Comparison of ENCODE assay signal across 16 cellular contexts in genomic region chr14:54609576-54609975, GRCh38. TPM values are rescaled to one million over a fixed set of nuclear protein-coding genes. Genes with fewer than 3 reads are reported as not detected.
"Had no signal": no experiment of that assay in that cellular context is flagged by ENCODE, and none has a peak within 500 bp of the region (broad histone marks: within the 10 kb centered on the region; RNA-seq: fewer than 3 reads in every experiment).

No MANE protein-coding gene starts in this region.

- H3K9me3 Mint-ChIP-seq: activated CD4-positive, alpha-beta memory T cell treated with anti-CD3 and anti-CD28 coated beads for 36 hours; activated T-cell treated with anti-CD3 and anti-CD28 coated beads, Interleukin-2, amount 50 U/mL, for 72 hours; effector memory CD8-positive, alpha-beta T cell; T-helper 2 cell treated with Interferon-gamma antibody and Interleukin-4, amounts not matched to agents 5 μg/mL and 100 μg/mL, for 36 hours had no signal

- H3K9me3 ChIP-seq: prostate gland, upper lobe of right lung had no signal

- H3K27me3 ChIP-seq: cardiac muscle cell, upper lobe of right lung had no signal

- DNase-seq: activated CD4-positive, alpha-beta memory T cell treated with anti-CD3 and anti-CD28 coated beads for 36 hours; activated CD4-positive, alpha-beta T cell treated with anti-CD3 and anti-CD28 coated beads for 1 hour; activated T-cell treated with anti-CD3 and anti-CD28 coated beads, Interleukin-2, amount 50 U/mL, for 72 hours; effector memory CD8-positive, alpha-beta T cell; glutamatergic neuron; left cardiac atrium; naive thymus-derived CD8-positive, alpha-beta T cell; stimulated activated CD4-positive, alpha-beta T cell treated with anti-CD3 and anti-CD28 coated beads, Interleukin-12 subunit alpha, Interleukin-12 subunit beta, amount 100 ng/mL, for 4 hours; stimulated activated naive CD4-positive, alpha-beta T cell; upper lobe of right lung had no signal

- H3K27ac ChIP-seq: cardiac muscle cell, epithelial cell of prostate, prostate gland, upper lobe of right lung had no signal

- ATAC-seq: activated T-cell treated with anti-CD3 and anti-CD28 coated beads, Interleukin-2, amount 50 U/mL, for 72 hours; effector memory CD8-positive, alpha-beta T cell; left cardiac atrium; naive thymus-derived CD8-positive, alpha-beta T cell; sciatic nerve; upper lobe of right lung had no signal

- H3K27me3 Mint-ChIP-seq: activated CD4-positive, alpha-beta memory T cell treated with anti-CD3 and anti-CD28 coated beads for 36 hours had no signal

- H3K4me3 ChIP-seq: cardiac muscle cell, lung, prostate gland, upper lobe of right lung had no signal

- H3K36me3 Mint-ChIP-seq: activated CD4-positive, alpha-beta memory T cell treated with anti-CD3 and anti-CD28 coated beads for 36 hours; naive thymus-derived CD8-positive, alpha-beta T cell had no signal

- H3K27ac Mint-ChIP-seq: activated CD4-positive, alpha-beta memory T cell treated with anti-CD3 and anti-CD28 coated beads for 36 hours; activated T-cell treated with anti-CD3 and anti-CD28 coated beads, Interleukin-2, amount 50 U/mL, for 72 hours; effector memory CD8-positive, alpha-beta T cell; naive thymus-derived CD8-positive, alpha-beta T cell; T-helper 2 cell treated with Interferon-gamma antibody and Interleukin-4, amounts not matched to agents 5 μg/mL and 100 μg/mL, for 36 hours had no signal

- H3K4me3 Mint-ChIP-seq: activated CD4-positive, alpha-beta memory T cell treated with anti-CD3 and anti-CD28 coated beads for 36 hours; effector memory CD8-positive, alpha-beta T cell; naive thymus-derived CD8-positive, alpha-beta T cell; T-helper 2 cell treated with Interferon-gamma antibody and Interleukin-4, amounts not matched to agents 5 μg/mL and 100 μg/mL, for 36 hours had no signal

- H3K36me3 ChIP-seq: cardiac muscle cell, prostate gland, upper lobe of right lung had no signal

- H3K4me1 ChIP-seq: prostate gland, upper lobe of right lung had no signal

- H3K4me1 Mint-ChIP-seq: naive thymus-derived CD8-positive, alpha-beta T cell had no signal

RNA-seq across cellular contexts. Expression of gene SAMD4A, which starts 42.6 kb away (rescaled TPM):
- polyA plus RNA-seq: naive thymus-derived CD8-positive, alpha-beta T cell had no signal
